In the genomic region with DNA sequence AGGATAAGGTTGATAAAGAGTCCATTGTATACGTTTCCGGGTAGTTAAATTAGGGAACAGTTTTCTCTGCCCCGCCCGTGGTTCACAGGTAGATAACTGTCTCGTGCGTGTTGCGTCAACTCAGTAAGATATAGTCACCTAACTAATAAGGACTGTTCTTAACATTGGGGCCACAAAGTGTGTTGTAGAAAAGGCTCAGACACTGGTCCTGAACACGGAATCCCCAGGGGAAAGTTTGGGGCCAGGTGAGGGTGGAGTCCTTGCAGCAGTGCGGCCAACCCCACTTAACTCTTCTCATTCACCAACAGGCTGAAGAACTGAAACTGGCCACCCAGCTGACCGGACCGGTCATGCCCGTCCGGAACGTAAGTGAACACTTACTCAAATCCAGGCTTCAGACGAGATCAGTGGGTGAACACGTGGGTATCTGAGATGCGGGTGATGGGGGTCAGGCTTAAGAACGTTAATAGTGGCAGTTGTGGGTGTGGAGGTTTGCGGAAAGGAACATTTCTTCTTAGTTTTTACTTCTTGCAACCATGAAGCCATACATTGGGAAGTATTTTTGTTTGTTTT, we compare ENCODE assay signal across 8 cellular contexts. TPM values are rescaled to one million over a fixed set of nuclear protein-coding genes. Genes with fewer than 3 reads are reported as not detected.
DNase-seq lines count a peak whose midpoint lies in the region; ATAC-seq, FAIRE-seq and TF ChIP-seq lines count a peak whose summit lies in the region.

No MANE protein-coding gene starts in this region.

- TF ChIP-seq POLR2A in right lobe of liver (IDR thresholded peaks at IDR 0.05), result no peak

- FAIRE-seq in RCC 7860 (lab: Jason Lieb, UNC), result no peak

- H2AFZ ChIP-seq in ACC112 (ENCODE audit: low read length, unreplicated experiment), result no peak overlapping the region

- peak in 1 of 2 experiments; percentile 31 for DNase-seq in HL-60 (ENCODE audit: low read depth in 1 of 2, low spot score in 1 of 2)
- peak; percentile 24 for DNase-seq in adipocyte (ENCODE audit: low read depth)
- no peak for DNase-seq in right lobe of liver
- no peak for DNase-seq in HuH-7.5 (ENCODE audit: low spot score)
- no peak for DNase-seq in caudate nucleus (lab: John Stamatoyannopoulos, UW)
- no peak for DNase-seq in RCC 7860 (ENCODE audit: low spot score)

- no peaks in the 10 kb centered on the region for H3K9me3 ChIP-seq in adipocyte (ENCODE audit: control insufficient read depth, low read length)
- H3K9me3 ChIP-seq in right lobe of liver, result no peaks in the 10 kb centered on the region

- WGBS in right lobe of liver (ENCODE audit: insufficient coverage, low coverage, low lambda C conversion rate, missing lambda C conversion rate), result 68% methylated on average over 13 of the region's 19 CpGs

- H3K36me3 ChIP-seq in ACC112 (ENCODE audit: insufficient read depth, low read length) (peaks cover 35% of the 10 kb centered on the region), adipocyte (ENCODE audit: control insufficient read depth, insufficient read depth, low read length, severe bottlenecking) (peaks cover 38% of the 10 kb centered on the region), right lobe of liver (peaks cover 16 to 34% (median 27%) of the 10 kb centered on the region in 4 donors)

- TF ChIP-seq CTCF in HL-60 (IDR thresholded peaks at IDR 0.05; ENCODE audit: insufficient read depth, low read length) (no peak), right lobe of liver (IDR thresholded peaks at IDR 0.05) (no peak)

- intact Hi-C loops in right lobe of liver (cut with DNase I), result no loop called here

- H3K4me1 ChIP-seq in ACC112 (ENCODE audit: control insufficient read depth, insufficient read depth, low read length, unreplicated experiment), result peaks cover 52% of the 10 kb centered on the region
- H3K4me1 ChIP-seq in adipocyte (ENCODE audit: control insufficient read depth, insufficient read depth, low read length), result peaks cover 63% of the 10 kb centered on the region
- peaks cover 0 to 41% (median 18%) of the 10 kb centered on the region in 4 donors for H3K4me1 ChIP-seq in right lobe of liver

- H3K4me3 ChIP-seq in ACC112 (ENCODE audit: low read depth, low read length), result peak overlapping the region; percentile 90
- H3K4me3 ChIP-seq in HL-60 (replicated peaks; ENCODE audit: insufficient read depth, low read length), result peak overlapping the region; percentile 65
- peak overlapping the region; percentile 89 for H3K4me3 ChIP-seq in adipocyte (ENCODE audit: low read length)
- peak overlapping the region; percentile 86 to 93 (median 87) for H3K4me3 ChIP-seq in right lobe of liver

- H3K27ac ChIP-seq in ACC112 (ENCODE audit: low read depth, low read length) (peak overlapping the region; percentile 96; the same call in 1 of the 2 replicates), HL-60 (replicated peaks) (peak overlapping the region; percentile 93), right lobe of liver (no peak overlapping the region), caudate nucleus (ENCODE audit: low read depth, low read length) (no peak overlapping the region)

- no peak for ATAC-seq in right lobe of liver
- no peak for ATAC-seq in HG03097 (IDR thresholded peaks at IDR 0.05; ENCODE audit: low FRiP score, unreplicated experiment)

- peak overlapping the region; percentile 99 for H3K9ac ChIP-seq in adipocyte (ENCODE audit: low read length)

- H3K79me2 ChIP-seq in ACC112 (ENCODE audit: control insufficient read depth, insufficient read depth, low read length, unreplicated experiment), result peaks cover 35% of the 10 kb centered on the region

- no peaks in the 10 kb centered on the region for H3K27me3 ChIP-seq in ACC112 (ENCODE audit: insufficient read depth, low read length)
- no peaks in the 10 kb centered on the region for H3K27me3 ChIP-seq in HL-60 (ENCODE audit: insufficient read depth, poor library complexity, severe bottlenecking)
- no peaks in the 10 kb centered on the region for H3K27me3 ChIP-seq in adipocyte (replicated peaks; ENCODE audit: control insufficient read depth, insufficient read depth, low read length)
- H3K27me3 ChIP-seq in right lobe of liver, result no peaks in the 10 kb centered on the region

RNA-seq across cellular contexts. Expression of a gene that starts 1.6 kb away (rescaled TPM):
- 1,000 to 10,000 TPM in 2 of 6 experiments, 100 to 1,000 TPM in 4; 684 to 2,810 (median 731) TPM for total RNA-seq in right lobe of liver

RNA-seq across cellular contexts. Expression of a gene that starts 13.4 kb away (rescaled TPM):
- total RNA-seq in right lobe of liver, result 1 to 10 TPM in 2 of 6 experiments, under 1 TPM in 4; 0.33 to 3.7 (median 0.77) TPM

RNA-seq across cellular contexts. Expression of a gene that starts 51.3 kb away (rescaled TPM):
- total RNA-seq in right lobe of liver, result under 1 TPM in 1 of 6 experiments, not detected in 5; 0.93 TPM

RNA-seq across cellular contexts. Expression of a gene that starts 53.9 kb away (rescaled TPM):
- 10 to 100 TPM; 44.0 to 70.5 (median 57.0) TPM for total RNA-seq in right lobe of liver

Comparison
In these comparisons a context has a peak if more than half of its experiments do, and no peak if none do; other contexts are left out.
1. H3K27ac ChIP-seq: peak in ACC112 (single experiment) and HL-60 (single experiment); none in right lobe of liver (0 of 3) and caudate nucleus (single experiment).
2. Peak in every context shown above with its lines, with median percentiles within 50 percentile points of each other: H3K4me3 ChIP-seq.